ENCODE assay signal across 12 cellular contexts in genomic region chr4:100348472-100348871, GRCh38.
DNase-seq lines count a peak whose midpoint lies in the region; ATAC-seq lines count a peak whose summit lies in the region.
"Had no signal": no experiment of that assay in that cellular context is flagged by ENCODE, and none has a peak within 500 bp of the region (broad histone marks: within the 10 kb centered on the region; RNA-seq: fewer than 3 reads in every experiment).

No MANE protein-coding gene starts in this region.

- no peaks in the 10 kb centered on the region for H3K36me3 ChIP-seq in CD8-positive, alpha-beta memory T cell (ENCODE audit: insufficient read depth, low read length)

- H3K4me1 ChIP-seq in CD8-positive, alpha-beta memory T cell (ENCODE audit: insufficient read depth, low read length): no peaks in the 10 kb centered on the region

- CTCF ChIA-PET in CD8-positive, alpha-beta memory T cell (lab: Charles Lee): no interaction called here

- peaks cover 0 to 6% (median 0%) of the 10 kb centered on the region in 5 donors for H3K9me3 Mint-ChIP-seq in CD8-positive, alpha-beta memory T cell

- H3K27ac Mint-ChIP-seq in CD8-positive, alpha-beta memory T cell: no peak overlapping the region

- no peaks in the 10 kb centered on the region for H3K4me1 Mint-ChIP-seq in CD8-positive, alpha-beta memory T cell

- peak; percentile 3 for DNase-seq in NK-92 treated with Interleukin-12 subunit alpha and Interleukin-12 subunit beta, amount 100 ng/mL, for 24 hours (lab: John Stamatoyannopoulos, UW)
- DNase-seq in NK-92 (lab: John Stamatoyannopoulos, UW; ENCODE audit: unreplicated experiment) (no peak), RKO (ENCODE audit: low spot score) (peak; percentile 87), dedifferentiated amniotic fluid mesenchymal stem cell (ENCODE audit: extremely low spot score) (peak; percentile 87), pulmonary artery endothelial cell (ENCODE audit: low read depth, low spot score) (peak; percentile 7), NCI-H128 (lab: John Stamatoyannopoulos, UW; ENCODE audit: unreplicated experiment) (no peak)
- DNase-seq in CD8-positive, alpha-beta memory T cell: no peak
- DNase-seq: activated CD4-positive, alpha-beta T cell treated with anti-CD3 and anti-CD28 coated beads for 1 hour; glutamatergic neuron; occipital lobe; stimulated activated CD4-positive, alpha-beta T cell treated with anti-CD3 and anti-CD28 coated beads, Interleukin-4, amount 100 ng/mL, for 24 hours had no signal

- H3K4me3 Mint-ChIP-seq in CD8-positive, alpha-beta memory T cell: no peak overlapping the region

- no peak overlapping the region for H3K27ac ChIP-seq in CD8-positive, alpha-beta memory T cell (ENCODE audit: low read depth, low read length)

- H3K27me3 Mint-ChIP-seq in CD8-positive, alpha-beta memory T cell: peaks cover 3 to 4% of the 10 kb centered on the region in 2 donors

- no peaks in the 10 kb centered on the region for H3K9me3 ChIP-seq in CD8-positive, alpha-beta memory T cell (ENCODE audit: low read length)

- no peak for ATAC-seq in HG03432 (IDR thresholded peaks at IDR 0.05; ENCODE audit: unreplicated experiment)

- POLR2A ChIA-PET in CD8-positive, alpha-beta memory T cell (lab: Charles Lee): no interaction called here

- H3K36me3 Mint-ChIP-seq in CD8-positive, alpha-beta memory T cell: peaks cover 0 to 3% (median 0%) of the 10 kb centered on the region in 3 donors

- no peaks in the 10 kb centered on the region for H3K27me3 ChIP-seq in CD8-positive, alpha-beta memory T cell (ENCODE audit: insufficient read depth, low read length, poor library complexity, severe bottlenecking)

- H3K4me3 ChIP-seq in CD8-positive, alpha-beta memory T cell (ENCODE audit: low read length): no peak overlapping the region

Comparison
In these comparisons a context has a peak if more than half of its experiments do, and no peak if none do; other contexts are left out.
1. DNase-seq: peak in NK-92 treated with Interleukin-12 subunit alpha and Interleukin-12 subunit beta, amount 100 ng/mL, for 24 hours (single experiment), RKO (single experiment), dedifferentiated amniotic fluid mesenchymal stem cell (single experiment) and pulmonary artery endothelial cell (single experiment); none in NK-92 (single experiment), NCI-H128 (single experiment) and CD8-positive, alpha-beta memory T cell (0 of 5).